In the genomic region with DNA sequence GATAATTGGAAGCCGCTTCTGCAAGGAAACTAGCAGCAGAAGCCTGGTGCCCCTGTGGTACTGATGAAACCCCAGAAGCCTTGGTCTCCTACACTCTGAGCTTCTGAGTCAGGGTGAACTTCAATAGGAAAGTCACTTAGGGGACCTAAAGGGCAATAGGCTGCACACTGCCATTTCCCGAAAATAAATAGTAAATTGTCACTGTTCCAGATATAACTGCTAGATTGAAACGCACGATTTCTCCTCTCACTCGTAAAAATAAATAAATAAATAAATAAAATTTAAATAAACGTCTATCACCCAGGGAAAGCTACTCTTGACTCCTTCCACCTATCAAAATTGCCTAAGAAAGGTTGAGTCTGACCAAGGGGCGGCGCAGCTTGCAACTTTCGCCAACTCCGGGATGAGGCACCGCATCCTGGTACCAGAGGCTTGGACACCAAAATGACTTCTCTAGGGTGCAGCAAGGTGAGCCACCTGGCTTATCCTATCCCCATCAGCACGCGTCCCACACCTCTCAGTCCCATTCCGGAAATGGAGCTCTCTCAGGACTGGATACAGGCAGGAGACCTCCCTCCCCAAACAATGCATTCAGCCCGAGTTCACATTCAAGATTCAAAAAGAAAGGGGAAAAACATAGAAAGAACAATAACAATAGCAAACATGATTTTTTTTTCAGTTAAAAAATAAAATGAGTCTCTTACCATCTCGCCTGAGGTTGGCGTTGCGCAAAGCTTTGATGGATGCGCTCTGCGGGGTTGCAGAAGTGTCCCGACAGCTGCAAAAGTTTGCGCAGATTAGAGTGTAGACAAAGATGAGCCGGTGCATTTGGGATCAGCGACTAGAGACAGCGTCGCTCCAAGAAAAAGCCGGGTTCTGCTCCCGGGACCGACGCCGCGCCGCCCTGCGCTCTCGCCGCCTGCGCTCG, we compare ENCODE assay signal across 8 cellular contexts. TPM values are rescaled to one million over a fixed set of nuclear protein-coding genes. Genes with fewer than 3 reads are reported as not detected.
DNase-seq lines count a peak whose midpoint lies in the region; ATAC-seq and TF ChIP-seq lines count a peak whose summit lies in the region.

No MANE protein-coding gene starts in this region.

- peaks cover 19% of the 10 kb centered on the region for H3K4me1 Mint-ChIP-seq in WTC11

- H3K4me3 ChIP-seq in cardiac muscle cell (peak overlapping the region; percentile 82), trophoblast cell (ENCODE audit: low read depth, low read length) (peak overlapping the region; percentile 78)

- ATAC-seq in HG02759 (IDR thresholded peaks at IDR 0.05; ENCODE audit: unreplicated experiment) = peak; percentile 26
- peak; percentile 45 for ATAC-seq in WTC11
- ATAC-seq in HG03039 (IDR thresholded peaks at IDR 0.05; ENCODE audit: unreplicated experiment) = no peak

- H3K27ac ChIP-seq in cardiac muscle cell (peak overlapping the region; percentile 80), trophoblast cell (ENCODE audit: low read depth, low read length) (no peak overlapping the region)

- POLR2A ChIA-PET in WTC11 (lab: Charles Lee) = interaction anchor here (0.8 to 1.0 kb wide), 3 partner anchors 8 to 239 kb away, joined by 3 read pairs; no protein-coding TSS in a partner anchor

- H2AFZ ChIP-seq in trophoblast cell (ENCODE audit: insufficient read depth, low read length, poor library complexity) = peak overlapping the region; percentile 68

- peak overlapping the region; percentile 84 for H3K27ac Mint-ChIP-seq in WTC11

- CTCF ChIA-PET in WTC11 (lab: Charles Lee) = interaction anchor here (0.6 to 2.9 kb wide), 13 partner anchors 8 to 1700 kb away, joined by 3 to 41 read pairs (median 4); no protein-coding TSS in a partner anchor

- WGBS in trophoblast cell (ENCODE audit: extremely low coverage, insufficient coverage, insufficient read length) = no CpG with 5 or more reads among the region's 38 CpGs

- no peaks in the 10 kb centered on the region for H3K36me3 ChIP-seq in cardiac muscle cell
- H3K36me3 ChIP-seq in trophoblast cell (ENCODE audit: control insufficient read depth in 1 of 2, insufficient read depth in 2 of 2, low read length in 2 of 2) = no peaks in the 10 kb centered on the region

- peaks cover 3% of the 10 kb centered on the region; the same call in 1 of the 2 replicates for H3K27me3 Mint-ChIP-seq in WTC11 (ENCODE audit: low read depth)

- H4K12ac ChIP-seq in trophoblast cell (ENCODE audit: low read depth, low read length) = no peak overlapping the region

- no peak overlapping the region for H2AK5ac ChIP-seq in trophoblast cell (ENCODE audit: low read length)

- H3K14ac ChIP-seq in trophoblast cell (ENCODE audit: low read length) = no peak overlapping the region

- no peak overlapping the region for H2BK5ac ChIP-seq in trophoblast cell (ENCODE audit: low read depth, low read length, poor library complexity)

- H3K18ac ChIP-seq in trophoblast cell (ENCODE audit: low read length) = no peak overlapping the region

- H3K4me3 Mint-ChIP-seq in WTC11 = peak overlapping the region; percentile 91

- H2BK120ac ChIP-seq in trophoblast cell (ENCODE audit: insufficient read depth, low read length, poor library complexity) = no peak overlapping the region

- H2BK12ac ChIP-seq in trophoblast cell (ENCODE audit: low read length) = no peak overlapping the region

- no peak overlapping the region for H4K8ac ChIP-seq in trophoblast cell (ENCODE audit: low read depth, low read length)

- H3K9me3 Mint-ChIP-seq in WTC11 = no peaks in the 10 kb centered on the region

- H3K27me3 ChIP-seq in cardiac muscle cell (no peaks in the 10 kb centered on the region), trophoblast cell (ENCODE audit: insufficient read depth, low read length) (no peaks in the 10 kb centered on the region)

- no peak overlapping the region for H4K91ac ChIP-seq in trophoblast cell (ENCODE audit: low read depth, low read length)

- no peaks in the 10 kb centered on the region for H3K79me2 ChIP-seq in trophoblast cell (ENCODE audit: control insufficient read depth, insufficient read depth, low read length, poor library complexity)

- no peaks in the 10 kb centered on the region for H3K79me1 ChIP-seq in trophoblast cell (ENCODE audit: low read length)

- no peak overlapping the region for H3K9ac ChIP-seq in trophoblast cell (ENCODE audit: low read length)

- DNase-seq in EH (ENCODE audit: low read depth) = peak; percentile 1
- peak; percentile 48 for DNase-seq in WTC11 (ENCODE audit: low spot score)
- peak; percentile 52 to 59 for DNase-seq in cardiac muscle cell (ENCODE audit: low read depth in 1 of 2, low spot score in 1 of 2)
- DNase-seq in trophoblast cell = no peak
- DNase-seq in GM19240 (ENCODE audit: insufficient read length, low spot score) = no peak
- no peak for DNase-seq in dedifferentiated amniotic fluid mesenchymal stem cell (ENCODE audit: extremely low spot score)

- H3K4me1 ChIP-seq in cardiac muscle cell (ENCODE audit: low read depth) (peaks cover 10% of the 10 kb centered on the region), trophoblast cell (ENCODE audit: control insufficient read depth in 1 of 2, insufficient read depth in 2 of 2, low read length in 2 of 2) (peaks cover 4 to 8% of the 10 kb centered on the region in 2 experiments)

- peak overlapping the region; percentile 94 for H3K4me2 ChIP-seq in trophoblast cell (ENCODE audit: low read length)

- no peak overlapping the region for H3K4ac ChIP-seq in trophoblast cell (ENCODE audit: low read depth, low read length)

- H3K36me3 Mint-ChIP-seq in WTC11 = no peaks in the 10 kb centered on the region

- H3K9me3 ChIP-seq in cardiac muscle cell (ENCODE audit: low read depth) (no peaks in the 10 kb centered on the region), trophoblast cell (ENCODE audit: insufficient read depth, low read depth, low read length) (no peaks in the 10 kb centered on the region)

- TF ChIP-seq CTCF in WTC11 (IDR thresholded peaks at IDR 0.05) (no peak), cardiac muscle cell (IDR thresholded peaks at IDR 0.05; ENCODE audit: low read depth, low read length) (peak; percentile 25)

- H3K23ac ChIP-seq in trophoblast cell (ENCODE audit: low read length) = no peak overlapping the region

TF ChIP-seq in WTC11, 78 proteins besides CTCF, POLR2A, EP300 and RAD21:
- no peak for TF ChIP-seq SP1 (CRISPR knock-in tag; conservative IDR thresholded peaks at IDR 0.05)
- 0 out of 2 replicates have a peak, but pooled peaks have one; percentile 5 for TF ChIP-seq GTF2I (CRISPR knock-in tag; conservative IDR thresholded peaks at IDR 0.05)
- no peak for TF ChIP-seq ZSCAN18 (CRISPR knock-in tag; IDR thresholded peaks at IDR 0.05)

RNA-seq across cellular contexts. Expression of gene PDGFD, which starts 0.6 kb away (rescaled TPM):
- total RNA-seq in WTC11 (2021) (2.6 to 3.1 TPM (median 2.9 TPM) in 3 replicates), cardiac muscle cell (97.0 and 105 TPM in 2 replicates)
- 100 and 120 TPM in 2 replicates for polyA plus RNA-seq in cardiac muscle cell
- polyA plus RNA-seq in trophoblast cell (2013) = 1.1 and 1.3 TPM in 2 replicates

Comparison
In these comparisons a context has a peak if more than half of its experiments do, and no peak if none do; other contexts are left out.
1. DNase-seq: peak in EH (single experiment), WTC11 (single experiment) and cardiac muscle cell (2 of 2); none in trophoblast cell (0 of 2), GM19240 (single experiment) and dedifferentiated amniotic fluid mesenchymal stem cell (single experiment).
2. RNA of gene PDGFD, which starts 0.6 kb away (total RNA-seq): 97.0 to 105 TPM in cardiac muscle cell; 2.6 to 3.1 TPM in WTC11; every median in the first group is over 10 times any median in the second.